ENCODE assay signal across 8 cellular contexts in the genomic region with DNA sequence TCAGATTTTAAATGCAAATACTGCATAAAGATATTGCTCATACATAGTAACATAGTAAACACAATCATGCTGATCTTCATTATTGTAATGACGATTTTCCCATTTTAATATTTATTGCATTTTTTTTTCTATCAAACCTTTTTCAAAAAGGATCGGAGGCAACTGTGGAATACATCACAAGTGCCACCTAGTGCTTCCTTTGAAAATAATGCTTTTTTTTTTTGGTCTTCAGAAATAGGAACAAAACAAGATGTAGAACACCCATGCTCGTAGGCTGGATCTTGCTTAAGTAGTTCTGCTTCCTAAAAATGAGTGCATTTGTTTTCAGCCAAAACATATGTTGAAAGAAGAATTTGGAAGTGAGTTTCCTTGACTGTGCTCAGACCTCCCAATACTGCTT. TPM values are rescaled to one million over a fixed set of nuclear protein-coding genes. Genes with fewer than 3 reads are reported as not detected.
DNase-seq lines count a peak whose midpoint lies in the region; ATAC-seq and TF ChIP-seq lines count a peak whose summit lies in the region.
"Had no signal": no experiment of that assay in that cellular context is flagged by ENCODE, and none has a peak within 500 bp of the region (broad histone marks: within the 10 kb centered on the region; RNA-seq: fewer than 3 reads in every experiment).

No MANE protein-coding gene starts in this region.

- H3K27me3 ChIP-seq in esophagus squamous epithelium: no peaks in the 10 kb centered on the region

- H3K4me1 ChIP-seq in esophagus squamous epithelium: no peaks in the 10 kb centered on the region

- H3K27ac ChIP-seq in esophagus squamous epithelium: peak overlapping the region in 1 of 4 donors; percentile 16

- H3K36me3 ChIP-seq in esophagus squamous epithelium: no peaks in the 10 kb centered on the region

- peak; percentile 17 for TF ChIP-seq CTCF in GM12865 (IDR thresholded peaks at IDR 0.05; ENCODE audit: insufficient read depth, low read depth, low read length, missing control alignments)
- peak in 4 of 6 experiments; percentile 9 to 40 (median 17) for TF ChIP-seq CTCF in esophagus squamous epithelium (IDR thresholded peaks at IDR 0.05)
- no peak for TF ChIP-seq CTCF in omental fat pad (IDR thresholded peaks at IDR 0.05)

- H3K9me3 ChIP-seq in esophagus squamous epithelium: no peaks in the 10 kb centered on the region

- DNase-seq in GM12865 (ENCODE audit: low read depth) (peak; percentile 13), NOMO-1 treated with dmso at 0.1 percent for 144 hours (lab: John Stamatoyannopoulos, UW; ENCODE audit: unreplicated experiment) (peak; percentile 35), esophagus squamous epithelium (lab: John Stamatoyannopoulos, UW) (no peak), putamen (ENCODE audit: low spot score) (peak; percentile 65), NCI-H187 (lab: John Stamatoyannopoulos, UW) (no peak), omental fat pad (ENCODE audit: low spot score) (no peak)
- DNase-seq: NCI-H1048 had no signal

- ATAC-seq in GM19328 (IDR thresholded peaks at IDR 0.05; ENCODE audit: unreplicated experiment) (no peak), omental fat pad (ENCODE audit: low FRiP score) (no peak)

- no peak for TF ChIP-seq POLR2A in esophagus squamous epithelium (IDR thresholded peaks at IDR 0.05)

- intact Hi-C loops in esophagus squamous epithelium (cut with DNase I): loop anchor here (10.0 kb wide), 1 partner anchor 58 kb away; no protein-coding TSS in a partner anchor

- WGBS in esophagus squamous epithelium, 2 donors: 10 to 16% methylated on average over 3 of the region's 3 CpGs

- H3K4me3 ChIP-seq in GM12865 (ENCODE audit: low read depth, low read length) (no peak overlapping the region), esophagus squamous epithelium (no peak overlapping the region)

RNA-seq across cellular contexts. Expression of gene GPR155, which starts 35.7 kb away (rescaled TPM):
- total RNA-seq in esophagus squamous epithelium (1 to 10 TPM; 2.1 to 9.9 (median 3.6) TPM), omental fat pad (1 to 10 TPM; 3.6 to 8.0 (median 6.2) TPM)

Comparison
In these comparisons a context has a peak if more than half of its experiments do, and no peak if none do; other contexts are left out.
1. DNase-seq: peak in GM12865 (single experiment), NOMO-1 treated with dmso at 0.1 percent for 144 hours (single experiment) and putamen (single experiment); none in esophagus squamous epithelium (single experiment), NCI-H187 (0 of 2) and omental fat pad (single experiment).
2. CTCF ChIP-seq: peak in GM12865 (single experiment) and esophagus squamous epithelium (4 of 6); none in omental fat pad (0 of 3).